ENCODE assay signal across 1 cellular context in genomic region chr4:99722662-99723061, GRCh38.
TF ChIP-seq lines count a peak whose summit lies in the region.

No MANE protein-coding gene starts in this region.

TF ChIP-seq in GM23338, 12 proteins besides CTCF, POLR2A, EP300 and RAD21 (continued from another document):
- TF ChIP-seq ZNF462 (CRISPR knock-in tag; IDR thresholded peaks at IDR 0.05): no peak
- TF ChIP-seq EZH2 (IDR thresholded peaks at IDR 0.05; ENCODE audit: low read depth, unreplicated experiment): no peak
- TF ChIP-seq CREB1 (CRISPR knock-in tag; IDR thresholded peaks at IDR 0.05; ENCODE audit: low read depth): no peak
- no peak for TF ChIP-seq JUNB (IDR thresholded peaks at IDR 0.05; ENCODE audit: unreplicated experiment)
